ENCODE assay signal across 14 cellular contexts in genomic region chr15:77009646-77010311, GRCh38. TPM values are rescaled to one million over a fixed set of nuclear protein-coding genes. Genes with fewer than 3 reads are reported as not detected.
DNase-seq lines count a peak whose midpoint lies in the region; ATAC-seq and TF ChIP-seq lines count a peak whose summit lies in the region.
"Had no signal": no experiment of that assay in that cellular context is flagged by ENCODE, and none has a peak within 500 bp of the region (broad histone marks: within the 10 kb centered on the region; RNA-seq: fewer than 3 reads in every experiment).

No MANE protein-coding gene starts in this region.

- no peak overlapping the region for H3K27ac ChIP-seq in upper lobe of left lung
- H3K27ac ChIP-seq: hepatocyte, parathyroid adenoma had no signal

- WGBS in upper lobe of left lung, 2 donors: 89 to 90% methylated on average over 4 to 14 of the region's 14 CpGs

- TF ChIP-seq POLR2A in upper lobe of left lung (IDR thresholded peaks at IDR 0.05): no peak

- DNase-seq in activated CD4-positive, alpha-beta T cell treated with anti-CD3 and anti-CD28 coated beads, Interleukin-2, amount 10 ng/mL, durations not matched to agents 24 days and 14 days: no peak
- no peak for DNase-seq in activated CD4-positive, alpha-beta T cell treated with anti-CD3 and anti-CD28 coated beads, Interleukin-2, amount 50 U/mL, for 48 hours
- peak; percentile 33 for DNase-seq in HFFc6
- DNase-seq in activated naive CD8-positive, alpha-beta T cell treated with anti-CD3 and anti-CD28 coated beads, Interleukin-2, amount 50 U/mL, for 24 hours: no peak
- DNase-seq in natural killer cell treated with Interleukin-12 subunit alpha and Interleukin-12 subunit beta and Interleukin-15 and Interleukin-18, amount 100 ng/mL, for 72 hours (ENCODE audit: low spot score): no peak
- no peak for DNase-seq in HPDE6-E6E7 (ENCODE audit: extremely low spot score)
- no peak for DNase-seq in NCI-H1436 treated with DMSO at 0.1 percent for 48 hours (lab: John Stamatoyannopoulos, UW)
- no peak for DNase-seq in upper lobe of left lung
- DNase-seq: DMS79 treated with DMSO at 0.1 percent for 48 hours, NCI-H345 had no signal

- no peak for ATAC-seq in activated naive CD8-positive, alpha-beta T cell treated with anti-CD3 and anti-CD28 coated beads, Interleukin-2, amount 50 U/mL, for 24 hours
- ATAC-seq in natural killer cell treated with Interleukin-12 subunit alpha and Interleukin-12 subunit beta and Interleukin-15 and Interleukin-18, amount 100 ng/mL, for 72 hours: no peak
- ATAC-seq in upper lobe of left lung (ENCODE audit: low FRiP score in 2 of 2): no peak

- no peak for TF ChIP-seq EP300 in upper lobe of left lung (IDR thresholded peaks at IDR 0.05)

- intact Hi-C loops in activated CD4-positive, alpha-beta T cell treated with anti-CD3 and anti-CD28 coated beads, Interleukin-2, amount 10 ng/mL, durations not matched to agents 24 days and 14 days (cut with micrococcal nuclease): loop anchor here (10.0 kb wide), 1 partner anchor 105 kb away; the partner anchor contains the start of gene SCAPER

- peaks cover 2% of the 10 kb centered on the region for H3K27me3 Mint-ChIP-seq in activated CD4-positive, alpha-beta T cell treated with anti-CD3 and anti-CD28 coated beads, Interleukin-2, amount 10 ng/mL, durations not matched to agents 24 days and 14 days
- H3K27me3 Mint-ChIP-seq in HFFc6 (ENCODE audit: insufficient read depth): peaks cover 44% of the 10 kb centered on the region
- peaks cover 2% of the 10 kb centered on the region for H3K27me3 Mint-ChIP-seq in activated naive CD8-positive, alpha-beta T cell treated with anti-CD3 and anti-CD28 coated beads, Interleukin-2, amount 50 U/mL, for 24 hours
- no peaks in the 10 kb centered on the region for H3K27me3 Mint-ChIP-seq in natural killer cell treated with Interleukin-12 subunit alpha and Interleukin-12 subunit beta and Interleukin-15 and Interleukin-18, amount 100 ng/mL, for 72 hours

- peaks cover 77% of the 10 kb centered on the region for H3K4me1 Mint-ChIP-seq in activated CD4-positive, alpha-beta T cell treated with anti-CD3 and anti-CD28 coated beads, Interleukin-2, amount 10 ng/mL, durations not matched to agents 24 days and 14 days
- H3K4me1 Mint-ChIP-seq in HFFc6 (ENCODE audit: low read depth): no peaks in the 10 kb centered on the region
- peaks cover 88% of the 10 kb centered on the region for H3K4me1 Mint-ChIP-seq in activated naive CD8-positive, alpha-beta T cell treated with anti-CD3 and anti-CD28 coated beads, Interleukin-2, amount 50 U/mL, for 24 hours
- H3K4me1 Mint-ChIP-seq in natural killer cell treated with Interleukin-12 subunit alpha and Interleukin-12 subunit beta and Interleukin-15 and Interleukin-18, amount 100 ng/mL, for 72 hours (ENCODE audit: low read depth in 2 of 2): peaks cover 59 to 73% of the 10 kb centered on the region in 2 donors

- H3K4me3 Mint-ChIP-seq in activated CD4-positive, alpha-beta T cell treated with anti-CD3 and anti-CD28 coated beads, Interleukin-2, amount 10 ng/mL, durations not matched to agents 24 days and 14 days: peak overlapping the region; percentile 53
- no peak overlapping the region for H3K4me3 Mint-ChIP-seq in HFFc6
- no peak overlapping the region for H3K4me3 Mint-ChIP-seq in activated naive CD8-positive, alpha-beta T cell treated with anti-CD3 and anti-CD28 coated beads, Interleukin-2, amount 50 U/mL, for 24 hours
- no peak overlapping the region for H3K4me3 Mint-ChIP-seq in natural killer cell treated with Interleukin-12 subunit alpha and Interleukin-12 subunit beta and Interleukin-15 and Interleukin-18, amount 100 ng/mL, for 72 hours

- H3K9me3 ChIP-seq in upper lobe of left lung: no peaks in the 10 kb centered on the region
- H3K9me3 ChIP-seq: HAP-1 had no signal

- no peaks in the 10 kb centered on the region for H3K27me3 ChIP-seq in upper lobe of left lung
- H3K27me3 ChIP-seq: hepatocyte had no signal

- peaks cover 55% of the 10 kb centered on the region for H3K36me3 Mint-ChIP-seq in activated CD4-positive, alpha-beta T cell treated with anti-CD3 and anti-CD28 coated beads, Interleukin-2, amount 10 ng/mL, durations not matched to agents 24 days and 14 days (ENCODE audit: low read depth)
- H3K36me3 Mint-ChIP-seq in HFFc6 (ENCODE audit: low read depth): no peaks in the 10 kb centered on the region
- peaks cover 46% of the 10 kb centered on the region for H3K36me3 Mint-ChIP-seq in activated naive CD8-positive, alpha-beta T cell treated with anti-CD3 and anti-CD28 coated beads, Interleukin-2, amount 50 U/mL, for 24 hours (ENCODE audit: low read depth)
- H3K36me3 Mint-ChIP-seq in natural killer cell treated with Interleukin-12 subunit alpha and Interleukin-12 subunit beta and Interleukin-15 and Interleukin-18, amount 100 ng/mL, for 72 hours: no peaks in the 10 kb centered on the region

- no peaks in the 10 kb centered on the region for H3K36me3 ChIP-seq in upper lobe of left lung
- H3K36me3 ChIP-seq: HAP-1 had no signal

- H3K4me1 ChIP-seq in upper lobe of left lung: peaks cover 0 to 12% (median 4%) of the 10 kb centered on the region in 4 donors
- H3K4me1 ChIP-seq: HAP-1, parathyroid adenoma had no signal

- H3K4me3 ChIP-seq in upper lobe of left lung: no peak overlapping the region
- H3K4me3 ChIP-seq: HAP-1, hepatocyte had no signal

- H3K27ac Mint-ChIP-seq in activated CD4-positive, alpha-beta T cell treated with anti-CD3 and anti-CD28 coated beads, Interleukin-2, amount 10 ng/mL, durations not matched to agents 24 days and 14 days: peak overlapping the region; percentile 86
- H3K27ac Mint-ChIP-seq in HFFc6: no peak overlapping the region
- H3K27ac Mint-ChIP-seq in activated naive CD8-positive, alpha-beta T cell treated with anti-CD3 and anti-CD28 coated beads, Interleukin-2, amount 50 U/mL, for 24 hours: peak overlapping the region; percentile 28
- peak overlapping the region; percentile 86 to 99 for H3K27ac Mint-ChIP-seq in natural killer cell treated with Interleukin-12 subunit alpha and Interleukin-12 subunit beta and Interleukin-15 and Interleukin-18, amount 100 ng/mL, for 72 hours

- TF ChIP-seq CTCF in HFFc6 (IDR thresholded peaks at IDR 0.05) (no peak), upper lobe of left lung (IDR thresholded peaks at IDR 0.05) (no peak)

- no peaks in the 10 kb centered on the region for H3K9me3 Mint-ChIP-seq in activated CD4-positive, alpha-beta T cell treated with anti-CD3 and anti-CD28 coated beads, Interleukin-2, amount 10 ng/mL, durations not matched to agents 24 days and 14 days
- H3K9me3 Mint-ChIP-seq in HFFc6: no peaks in the 10 kb centered on the region
- H3K9me3 Mint-ChIP-seq in activated naive CD8-positive, alpha-beta T cell treated with anti-CD3 and anti-CD28 coated beads, Interleukin-2, amount 50 U/mL, for 24 hours: no peaks in the 10 kb centered on the region
- no peaks in the 10 kb centered on the region for H3K9me3 Mint-ChIP-seq in natural killer cell treated with Interleukin-12 subunit alpha and Interleukin-12 subunit beta and Interleukin-15 and Interleukin-18, amount 100 ng/mL, for 72 hours

RNA-seq across cellular contexts. Expression of gene PSTPIP1, which starts 14.9 kb away (rescaled TPM):
- total RNA-seq in activated CD4-positive, alpha-beta T cell treated with anti-CD3 and anti-CD28 coated beads, Interleukin-2, amount 10 ng/mL, durations not matched to agents 24 days and 14 days: 182 and 186 TPM in 2 replicates
- under 1 TPM in 2 of 6 experiments, not detected in 4; 0.16 to 0.38 TPM for total RNA-seq in HFFc6 (2021; fragmentation: NEBNext Ultra II Directional; extraction: Animal tissue kit (Norgen Biotek cat#: 25700))
- total RNA-seq in natural killer cell treated with Interleukin-12 subunit alpha and Interleukin-12 subunit beta and Interleukin-15 and Interleukin-18, amount 100 ng/mL, for 72 hours: 100 to 1,000 TPM; 161 to 167 TPM
- total RNA-seq in upper lobe of left lung: 10 to 100 TPM in 5 of 6 donors, 1 to 10 TPM in 1; 7.0 to 69.1 (median 20.2) TPM
- total RNA-seq: endothelial cell of umbilical vein, hepatocyte had no signal

Comparison
In these comparisons a context has a peak if more than half of its experiments do, and no peak if none do; other contexts are left out.
1. RNA of gene PSTPIP1, which starts 14.9 kb away (total RNA-seq): 182 to 186 TPM in activated CD4-positive, alpha-beta T cell treated with anti-CD3 and anti-CD28 coated beads, Interleukin-2, amount 10 ng/mL, durations not matched to agents 24 days and 14 days, 161 to 167 TPM in natural killer cell treated with Interleukin-12 subunit alpha and Interleukin-12 subunit beta and Interleukin-15 and Interleukin-18, amount 100 ng/mL, for 72 hours and 7.0 to 69.1 TPM in upper lobe of left lung; 0.16 to 0.38 TPM in HFFc6; every median in the first group is over 4 times any median in the second.